In genomic region chr7:114930829-114931655, GRCh38 we compare ENCODE assay signal across 8 cellular contexts. TPM values are rescaled to one million over a fixed set of nuclear protein-coding genes. Genes with fewer than 3 reads are reported as not detected.
A peak's percentile ranks its signal among the peaks of the same experiment; 100 is the strongest.
DNase-seq lines count a peak whose midpoint lies in the region; ATAC-seq and TF ChIP-seq lines count a peak whose summit lies in the region.

No MANE protein-coding gene starts in this region.

- intact Hi-C loops in stomach (cut with DNase I; ENCODE audit: low total_unique reads), result no loop called here
- intact Hi-C loops in PC-3 (cut with micrococcal nuclease), result loop anchor here (5.0 kb wide), 1 partner anchor 156 kb away; no protein-coding TSS in a partner anchor

- TF ChIP-seq POLR2A in stomach (IDR thresholded peaks at IDR 0.05), result no peak

- no peak overlapping the region for H3K9ac ChIP-seq in PC-3 (ENCODE audit: low read length)

- WGBS in stomach, 5 donors, result 55 to 70% (median 63%) methylated on average over 6 of the region's 6 CpGs

- H3K4me3 ChIP-seq in stomach (no peak overlapping the region), PC-3 (ENCODE audit: low read length) (no peak overlapping the region)

- peaks cover 49% of the 10 kb centered on the region for H3K79me2 ChIP-seq in PC-3 (ENCODE audit: low read length)

- CTCF ChIA-PET in PC-3 (lab: Charles Lee), result no interaction called here

- H3K9me3 ChIP-seq in stomach (no peaks in the 10 kb centered on the region), PC-3 (ENCODE audit: low read length) (no peaks in the 10 kb centered on the region)

- H2AFZ ChIP-seq in PC-3 (ENCODE audit: low read length), result no peak overlapping the region

- H3K27me3 ChIP-seq in stomach (no peaks in the 10 kb centered on the region), PC-3 (ENCODE audit: low read length) (no peaks in the 10 kb centered on the region)

- H3K4me1 ChIP-seq in stomach (peaks cover 0 to 62% (median 22%) of the 10 kb centered on the region in 4 donors), PC-3 (ENCODE audit: insufficient read depth, low read length) (0 out of 2 replicates have a peak, but pooled peaks cover 11% of the 10 kb centered on the region)

- peak; percentile 41 for ATAC-seq in GM21737 (IDR thresholded peaks at IDR 0.05; ENCODE audit: unreplicated experiment)
- no peak for ATAC-seq in PC-3

- TF ChIP-seq EP300 in stomach (IDR thresholded peaks at IDR 0.05), result no peak

- TF ChIP-seq CTCF in stomach (IDR thresholded peaks at IDR 0.05), result no peak
- TF ChIP-seq CTCF in PC-3 (conservative IDR thresholded peaks at IDR 0.05; ENCODE audit: low read depth, low read length), result no peak

- no peaks in the 10 kb centered on the region for H3K36me3 ChIP-seq in stomach
- no peaks in the 10 kb centered on the region for H3K36me3 ChIP-seq in PC-3 (ENCODE audit: low read depth, low read length)

- H3K4me2 ChIP-seq in PC-3 (ENCODE audit: low read length), result no peak overlapping the region

- no peaks in the 10 kb centered on the region for H3F3A ChIP-seq in PC-3 (ENCODE audit: low read length, unreplicated experiment)

- no TSS peak for BruUV-seq in PC-3 (replicated peaks; lab: Mats Ljungman, UMichigan)

- POLR2A ChIA-PET in PC-3 (lab: Charles Lee; ENCODE audit: unreplicated experiment), result no interaction called here

- H3K27ac ChIP-seq in stomach (peak overlapping the region in 1 of 5 donors; percentile 52), PC-3 (ENCODE audit: low read length) (no peak overlapping the region)

- no peaks in the 10 kb centered on the region for H4K20me1 ChIP-seq in PC-3 (ENCODE audit: low read length)

- H3K9me2 ChIP-seq in PC-3 (replicated peaks; ENCODE audit: low read length), result no peaks in the 10 kb centered on the region

- peak; percentile 28 for DNase-seq in ELR (ENCODE audit: low read depth)
- DNase-seq in Kasumi-1 (lab: John Stamatoyannopoulos, UW), result peak; percentile 40 to 51
- peak; percentile 82 for DNase-seq in foreskin melanocyte
- DNase-seq in H4 (ENCODE audit: low spot score), result no peak
- DNase-seq in stomach, result no peak
- no peak for DNase-seq in HuH-7 (ENCODE audit: low spot score)
- DNase-seq in PC-3, result no peak

RNA-seq across cellular contexts. Expression of gene MDFIC, which starts 9.1 kb away (rescaled TPM):
- total RNA-seq in H4 (2014; rRNA removed; shearing (Covaris generic)), result 16.5 and 20.7 TPM in 2 replicates
- total RNA-seq in stomach (10 to 100 TPM in 2 of 5 donors, 1 to 10 TPM in 3; 7.0 to 39.8 (median 8.9) TPM), PC-3 (2014; rRNA removed) (31.6 and 33.9 TPM in 2 replicates)
- 1 to 10 TPM; 6.9 to 9.3 (median 8.3) TPM for polyA plus RNA-seq in stomach

Comparison
In these comparisons a context has a peak if more than half of its experiments do, and no peak if none do; other contexts are left out.
1. DNase-seq: peak in ELR (single experiment), Kasumi-1 (2 of 2) and foreskin melanocyte (single experiment); none in H4 (single experiment), stomach (single experiment), HuH-7 (single experiment) and PC-3 (single experiment).